12 cellular contexts compared by ENCODE assay signal in the genomic region with DNA sequence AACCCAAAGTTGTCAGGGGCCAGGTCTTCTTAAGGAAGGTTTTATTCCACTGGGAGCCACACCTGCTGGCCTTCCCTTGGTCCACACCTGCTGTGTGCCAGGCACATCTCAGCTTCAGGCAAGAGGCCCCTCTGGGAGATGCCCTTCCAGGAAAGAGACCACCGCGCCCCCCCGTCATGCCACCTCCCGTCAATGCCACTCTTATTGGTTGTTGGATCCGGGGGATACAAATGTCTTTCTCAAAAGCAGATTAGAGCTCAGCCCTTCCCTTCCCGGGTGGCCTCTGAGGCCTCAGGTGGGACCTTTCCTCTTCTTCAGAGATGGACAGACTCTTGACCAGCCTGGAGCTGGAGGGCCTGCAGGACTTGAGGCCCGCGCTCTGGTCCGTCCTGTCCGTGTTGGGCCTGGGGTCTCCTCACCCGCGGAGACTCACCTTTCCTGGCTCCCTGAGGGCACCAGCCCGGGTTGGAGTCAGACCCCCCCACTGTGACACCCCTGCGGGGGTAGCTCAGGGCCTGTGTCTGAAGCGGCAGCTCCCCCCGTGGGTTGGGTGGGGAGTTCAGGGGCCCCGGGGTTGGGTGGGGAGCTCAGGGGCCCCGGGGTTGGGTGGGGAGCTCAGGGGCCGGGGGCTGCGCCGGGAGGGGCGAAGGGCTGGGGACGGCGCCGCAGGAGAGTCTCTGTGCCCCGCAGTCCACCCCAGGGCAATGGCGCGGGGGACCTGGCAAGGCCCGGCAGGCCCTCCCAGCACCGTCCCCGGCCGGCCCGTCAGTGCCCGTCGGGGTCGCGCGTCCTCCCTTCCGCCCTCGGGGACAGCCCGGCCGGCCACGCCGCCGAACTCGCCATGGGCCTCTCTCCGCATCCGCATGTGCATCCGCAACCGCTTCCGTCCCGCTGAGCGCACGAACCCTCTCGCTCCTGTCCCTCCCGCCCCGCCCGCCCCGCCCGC. TPM values are rescaled to one million over a fixed set of nuclear protein-coding genes. Genes with fewer than 3 reads are reported as not detected.
A peak's percentile ranks its signal among the peaks of the same experiment; 100 is the strongest.
DNase-seq lines count a peak whose midpoint lies in the region; ATAC-seq, FAIRE-seq and TF ChIP-seq lines count a peak whose summit lies in the region.
"Had no signal": no experiment of that assay in that cellular context is flagged by ENCODE, and none has a peak within 500 bp of the region (broad histone marks: within the 10 kb centered on the region; RNA-seq: fewer than 3 reads in every experiment).

No MANE protein-coding gene starts in this region.

- H3K9me3 Mint-ChIP-seq in CD14-positive monocyte (peaks cover 4 to 29% (median 18%) of the 10 kb centered on the region in 7 donors), immature natural killer cell (peaks cover 0 to 2% (median 0%) of the 10 kb centered on the region in 6 donors)
- H3K9me3 Mint-ChIP-seq in activated CD8-positive, alpha-beta T cell treated with anti-CD3 and anti-CD28 coated beads for 36 hours, result no peaks in the 10 kb centered on the region

- H3K27ac Mint-ChIP-seq in CD14-positive monocyte (peak overlapping the region in 1 of 7 donors; percentile 57), immature natural killer cell (peak overlapping the region in 2 of 6 donors; percentile 35 to 37)
- H3K27ac Mint-ChIP-seq in activated CD8-positive, alpha-beta T cell treated with anti-CD3 and anti-CD28 coated beads for 36 hours, result no peak overlapping the region

- no peak for TF ChIP-seq CTCF in CD14-positive monocyte (IDR thresholded peaks at IDR 0.05)
- no peak for TF ChIP-seq CTCF in activated CD8-positive, alpha-beta T cell treated with anti-CD3 and anti-CD28 coated beads for 36 hours (IDR thresholded peaks at IDR 0.05)

- peaks cover 40% of the 10 kb centered on the region for H3K4me1 Mint-ChIP-seq in CD14-positive monocyte
- peaks cover 46% of the 10 kb centered on the region for H3K4me1 Mint-ChIP-seq in activated CD8-positive, alpha-beta T cell treated with anti-CD3 and anti-CD28 coated beads for 36 hours (ENCODE audit: low read depth)
- peaks cover 26 to 35% of the 10 kb centered on the region in 2 donors for H3K4me1 Mint-ChIP-seq in immature natural killer cell

- FAIRE-seq in GM12891 (lab: Jason Lieb, UNC), result no peak

- no peak for TF ChIP-seq POLR2A in GM12891 (IDR thresholded peaks at IDR 0.05; ENCODE audit: low read depth, low read length)

- H3K27me3 Mint-ChIP-seq in CD14-positive monocyte (ENCODE audit: low read depth in 3 of 3), result peaks cover 61 to 79% (median 74%) of the 10 kb centered on the region in 3 donors
- peaks cover 62% of the 10 kb centered on the region for H3K27me3 Mint-ChIP-seq in activated CD8-positive, alpha-beta T cell treated with anti-CD3 and anti-CD28 coated beads for 36 hours
- peaks cover 14 to 23% (median 16%) of the 10 kb centered on the region in 3 donors for H3K27me3 Mint-ChIP-seq in immature natural killer cell (ENCODE audit: low read depth in 3 of 3)

- H3K36me3 Mint-ChIP-seq in CD14-positive monocyte (peaks cover 0 to 6% of the 10 kb centered on the region in 2 donors), immature natural killer cell (no peaks in the 10 kb centered on the region)
- H3K36me3 Mint-ChIP-seq in activated CD8-positive, alpha-beta T cell treated with anti-CD3 and anti-CD28 coated beads for 36 hours (ENCODE audit: low read depth), result no peaks in the 10 kb centered on the region

- H3K4me3 Mint-ChIP-seq in CD14-positive monocyte (peak overlapping the region in 1 of 2 donors; percentile 69), immature natural killer cell (peak overlapping the region; percentile 47 to 79 (median 66))
- H3K4me3 Mint-ChIP-seq in activated CD8-positive, alpha-beta T cell treated with anti-CD3 and anti-CD28 coated beads for 36 hours, result no peak overlapping the region

- CTCF ChIA-PET in activated CD8-positive, alpha-beta T cell treated with anti-CD3 and anti-CD28 coated beads for 36 hours (lab: Charles Lee), result no interaction called here

- DNase-seq in CD14-positive monocyte (ENCODE audit: low spot score) (peak; percentile 45), GM12891 (ENCODE audit: insufficient read length, low spot score) (peak; percentile 77), immature natural killer cell (peak; percentile 18 to 32 (median 24)), ureter (ENCODE audit: low spot score) (no peak)
- DNase-seq in activated CD8-positive, alpha-beta T cell treated with anti-CD3 and anti-CD28 coated beads for 36 hours, result peak; percentile 60
- DNase-seq: Caco-2, GOT3, NCI-H1930 had no signal

- intact Hi-C loops in CD14-positive monocyte (cut with micrococcal nuclease), result no loop called here
- intact Hi-C loops in activated CD8-positive, alpha-beta T cell treated with anti-CD3 and anti-CD28 coated beads for 36 hours (cut with micrococcal nuclease), result no loop called here

- ATAC-seq in activated CD8-positive, alpha-beta T cell treated with anti-CD3 and anti-CD28 coated beads for 36 hours, result peak; percentile 43
- ATAC-seq in HG03175 (IDR thresholded peaks at IDR 0.05; ENCODE audit: unreplicated experiment), result no peak
- ATAC-seq in HG02798 (IDR thresholded peaks at IDR 0.05; ENCODE audit: poor library complexity, unreplicated experiment), result no peak
- no peak for ATAC-seq in HG02759 (IDR thresholded peaks at IDR 0.05; ENCODE audit: unreplicated experiment)
- ATAC-seq: mucosa of descending colon had no signal

- POLR2A ChIA-PET in activated CD8-positive, alpha-beta T cell treated with anti-CD3 and anti-CD28 coated beads for 36 hours (lab: Charles Lee), result interaction anchor here (1.1 kb wide), 1 partner anchor 13 kb away, joined by 3 read pairs; no protein-coding TSS in a partner anchor

TF ChIP-seq in GM12891, 5 proteins besides CTCF, POLR2A, EP300 and RAD21:
- TF ChIP-seq TAF1 (IDR thresholded peaks at IDR 0.05; ENCODE audit: low read depth, low read length) (no peak), PAX5 (IDR thresholded peaks at IDR 0.05; ENCODE audit: insufficient read depth, low read length, severe bottlenecking) (no peak), SPI1 (IDR thresholded peaks at IDR 0.05; ENCODE audit: low read depth, low read length) (no peak), POLR2AphosphoS5 (IDR thresholded peaks at IDR 0.05; ENCODE audit: low read depth, low read length) (no peak), POU2F2 (IDR thresholded peaks at IDR 0.05; ENCODE audit: low read depth, low read length) (no peak)

RNA-seq across cellular contexts. Expression of a gene that starts 3.7 kb away (rescaled TPM):
- polyA plus RNA-seq in CD14-positive monocyte (under 1 TPM; 0.31 to 0.42 TPM), immature natural killer cell (1 to 10 TPM in 2 of 3 donors, under 1 TPM in 1; 0.66 to 1.7 (median 1.5) TPM)
- polyA plus RNA-seq in GM12891 (2012; ENCODE audit: low read depth, missing spikeins), result 1.8 TPM
- total RNA-seq in activated CD8-positive, alpha-beta T cell treated with anti-CD3 and anti-CD28 coated beads for 36 hours, result 1 to 10 TPM; 3.2 to 3.3 TPM
- total RNA-seq in ureter, result 1.1 TPM
